ENCODE assay signal across 19 cellular contexts in the genomic region with DNA sequence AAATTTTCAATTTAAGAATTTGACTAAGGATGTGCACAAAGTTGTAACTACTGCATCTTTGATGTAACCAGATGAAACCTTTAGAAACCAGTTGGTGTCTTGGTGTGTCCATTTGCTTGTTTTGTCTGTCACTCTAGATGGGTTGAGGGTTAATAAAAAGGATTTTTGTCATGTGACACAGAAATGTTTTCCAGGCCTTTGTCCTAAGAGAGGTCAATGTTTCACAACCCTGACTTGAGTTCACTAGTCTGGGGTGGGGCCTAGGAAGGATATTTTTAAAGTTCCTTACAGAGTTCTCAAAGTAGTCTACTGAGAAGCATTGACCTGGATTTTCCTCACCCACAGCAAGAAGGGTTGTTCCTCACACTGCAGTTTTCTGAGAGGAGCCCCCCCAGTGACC.
DNase-seq lines count a peak whose midpoint lies in the region; ATAC-seq, FAIRE-seq and TF ChIP-seq lines count a peak whose summit lies in the region.
"Had no signal": no experiment of that assay in that cellular context is flagged by ENCODE, and none has a peak within 500 bp of the region (broad histone marks: within the 10 kb centered on the region; RNA-seq: fewer than 3 reads in every experiment).

No MANE protein-coding gene starts in this region.

- DNase-seq in Right ventricle myocardium superior (no peak), right atrium auricular region (ENCODE audit: low spot score) (no peak), K562 (ENCODE audit: extremely low read depth in 1 of 4, low spot score in 3 of 4) (no peak), left lobe of liver (ENCODE audit: low spot score) (no peak), NCI-H526 treated with DMSO at 0.1 percent for 48 hours (lab: John Stamatoyannopoulos, UW) (no peak), DMS79 (lab: John Stamatoyannopoulos, UW) (no peak)
- DNase-seq: CD4-positive, alpha-beta memory T cell; DMS153; DMS79 treated with DMSO at 0.1 percent for 48 hours; GF-D8; HCEC 1CT had no signal

- H3K79me2 ChIP-seq in ACC112 (ENCODE audit: control insufficient read depth, insufficient read depth, low read length, unreplicated experiment) (no peaks in the 10 kb centered on the region), K562 (ENCODE audit: control insufficient read depth, insufficient read depth, low read length) (no peaks in the 10 kb centered on the region)

- H4K20me1 ChIP-seq in K562 (replicated peaks; ENCODE audit: control insufficient read depth, insufficient read depth, low read length): no peaks in the 10 kb centered on the region
- H4K20me1 ChIP-seq: BLaER1 had no signal

- H3K4me3 ChIP-seq in right atrium auricular region (no peak overlapping the region), ACC112 (ENCODE audit: low read depth, low read length) (peak overlapping the region; percentile 19; the same call in 1 of the 2 replicates), K562 (no peak overlapping the region)
- H3K4me3 ChIP-seq: A549, BLaER1, GM23338 had no signal

- H3K27ac ChIP-seq in right atrium auricular region (no peak overlapping the region), ACC112 (ENCODE audit: low read depth, low read length) (no peak overlapping the region), K562 (ENCODE audit: extremely low read depth, low read depth, low read length) (no peak overlapping the region)
- H3K27ac ChIP-seq: 22Rv1, A549, BLaER1, HL-60 had no signal

- H3K9me3 ChIP-seq in right atrium auricular region: no peaks in the 10 kb centered on the region
- H3K9me3 ChIP-seq in K562 (replicated peaks; ENCODE audit: control insufficient read depth, insufficient read depth, low read depth, low read length): no peaks in the 10 kb centered on the region
- H3K9me3 ChIP-seq: A549, BLaER1 had no signal

- no peak for TF ChIP-seq POLR2A in K562 (conservative IDR thresholded peaks at IDR 0.05)

- no peaks in the 10 kb centered on the region for H3K36me3 ChIP-seq in right atrium auricular region
- H3K36me3 ChIP-seq in ACC112 (ENCODE audit: insufficient read depth, low read length): no peaks in the 10 kb centered on the region
- no peaks in the 10 kb centered on the region for H3K36me3 ChIP-seq in K562 (ENCODE audit: control insufficient read depth, insufficient read depth, low read length)
- H3K36me3 ChIP-seq: BLaER1 had no signal

- BruUV-seq in K562 (replicated peaks; lab: Mats Ljungman, UMichigan): no TSS peak

- H2AFZ ChIP-seq in ACC112 (ENCODE audit: low read length, unreplicated experiment) (no peak overlapping the region), K562 (ENCODE audit: low read depth, low read length) (no peak overlapping the region)
- H2AFZ ChIP-seq: GM23338 had no signal

- H3K27me3 ChIP-seq in right atrium auricular region (no peaks in the 10 kb centered on the region), ACC112 (ENCODE audit: insufficient read depth, low read length) (no peaks in the 10 kb centered on the region), K562 (ENCODE audit: control insufficient read depth in 2 of 2, insufficient read depth in 2 of 2, low read length in 2 of 2) (peaks cover 7 to 9% of the 10 kb centered on the region in 2 experiments; a peak in 4 of 5 replicates)
- H3K27me3 ChIP-seq: BLaER1 had no signal

- H3K9ac ChIP-seq in K562 (ENCODE audit: insufficient read depth in 1 of 2, low read depth in 2 of 2, low read length in 2 of 2): no peak overlapping the region
- H3K9ac ChIP-seq: BLaER1 had no signal

- intact Hi-C loops in Right ventricle myocardium superior (cut with DNase I): no loop called here
- intact Hi-C loops in K562 (cut with micrococcal nuclease): no loop called here

- no peak overlapping the region for H3K4me2 ChIP-seq in K562 (ENCODE audit: insufficient read depth, low read length)
- H3K4me2 ChIP-seq: A549, BLaER1, GM23338 had no signal

- TF ChIP-seq CTCF in right atrium auricular region (IDR thresholded peaks at IDR 0.05) (no peak), K562 (IDR thresholded peaks at IDR 0.05 in 2 of 3, conservative IDR thresholded peaks at IDR 0.05 in 1 of 3; ENCODE audit: insufficient read depth in 2 of 3, low read depth in 1 of 3, low read length in 3 of 3) (no peak)

- CTCF ChIA-PET in K562 (lab: Yijun Ruan, JAX; ENCODE audit: low intra/inter-chr PET ratio): no interaction called here

- no peak for TF ChIP-seq EP300 in K562 (IDR thresholded peaks at IDR 0.05; ENCODE audit: low read length)

- TF ChIP-seq RAD21 in K562 (CRISPR knock-in tag; conservative IDR thresholded peaks at IDR 0.05 in 1 of 2, IDR thresholded peaks at IDR 0.05 in 1 of 2): no peak

- ATAC-seq in Right ventricle myocardium superior (ENCODE audit: poor library complexity) (peak; percentile 46), K562 (no peak), left lobe of liver (peak; percentile 45), HG03095 (IDR thresholded peaks at IDR 0.05; ENCODE audit: unreplicated experiment) (no peak)
- ATAC-seq: A549, GM23338 had no signal

- H3K4me1 ChIP-seq in right atrium auricular region (peaks cover 0 to 5% of the 10 kb centered on the region in 2 donors), ACC112 (ENCODE audit: control insufficient read depth, insufficient read depth, low read length, unreplicated experiment) (peaks cover 22% of the 10 kb centered on the region), K562 (replicated peaks in 1 of 2; ENCODE audit: control insufficient read depth in 2 of 2, insufficient read depth in 2 of 2, low read length in 2 of 2) (no peaks in the 10 kb centered on the region)
- H3K4me1 ChIP-seq: BLaER1 had no signal

- no peak for FAIRE-seq in K562 (lab: Jason Lieb, UNC)
- FAIRE-seq: A549, H54 had no signal

- H3K9me1 ChIP-seq in K562 (ENCODE audit: control insufficient read depth, insufficient read depth, low read length): no peaks in the 10 kb centered on the region

- POLR2A ChIA-PET in K562 (lab: Yijun Ruan, JAX): no interaction called here

- in situ Hi-C loops in K562 (cut with MboI): no loop called here

TF ChIP-seq in K562, 482 proteins besides CTCF, POLR2A, EP300 and RAD21:
- TF ChIP-seq FOXJ3 (CRISPR knock-in tag; IDR thresholded peaks at IDR 0.05) (no peak), CSDE1 (IDR thresholded peaks at IDR 0.05) (no peak), KDM2B (CRISPR knock-in tag; IDR thresholded peaks at IDR 0.05) (no peak), ZNF583 (CRISPR knock-in tag; IDR thresholded peaks at IDR 0.05) (no peak), MYNN (IDR thresholded peaks at IDR 0.05) (no peak), MYNN (CRISPR knock-in tag; IDR thresholded peaks at IDR 0.05) (no peak), NONO (IDR thresholded peaks at IDR 0.05; ENCODE audit: low read depth in 2 of 2, low read length in 1 of 2) (no peak)
- TF ChIP-seq, protein P1, sequence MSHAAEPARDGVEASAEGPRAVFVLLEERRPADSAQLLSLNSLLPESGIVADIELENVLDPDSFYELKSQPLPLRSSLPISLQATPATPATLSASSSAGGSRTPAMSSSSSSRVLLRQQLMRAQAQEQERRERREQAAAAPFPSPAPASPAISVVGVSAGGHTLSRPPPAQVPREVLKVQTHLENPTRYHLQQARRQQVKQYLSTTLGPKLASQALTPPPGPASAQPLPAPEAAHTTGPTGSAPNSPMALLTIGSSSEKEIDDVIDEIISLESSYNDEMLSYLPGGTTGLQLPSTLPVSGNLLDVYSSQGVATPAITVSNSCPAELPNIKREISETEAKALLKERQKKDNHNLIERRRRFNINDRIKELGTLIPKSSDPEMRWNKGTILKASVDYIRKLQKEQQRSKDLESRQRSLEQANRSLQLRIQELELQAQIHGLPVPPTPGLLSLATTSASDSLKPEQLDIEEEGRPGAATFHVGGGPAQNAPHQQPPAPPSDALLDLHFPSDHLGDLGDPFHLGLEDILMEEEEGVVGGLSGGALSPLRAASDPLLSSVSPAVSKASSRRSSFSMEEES (CRISPR knock-in tag; IDR thresholded peaks at IDR 0.05): peak; percentile 60
- TF ChIP-seq, protein P2, sequence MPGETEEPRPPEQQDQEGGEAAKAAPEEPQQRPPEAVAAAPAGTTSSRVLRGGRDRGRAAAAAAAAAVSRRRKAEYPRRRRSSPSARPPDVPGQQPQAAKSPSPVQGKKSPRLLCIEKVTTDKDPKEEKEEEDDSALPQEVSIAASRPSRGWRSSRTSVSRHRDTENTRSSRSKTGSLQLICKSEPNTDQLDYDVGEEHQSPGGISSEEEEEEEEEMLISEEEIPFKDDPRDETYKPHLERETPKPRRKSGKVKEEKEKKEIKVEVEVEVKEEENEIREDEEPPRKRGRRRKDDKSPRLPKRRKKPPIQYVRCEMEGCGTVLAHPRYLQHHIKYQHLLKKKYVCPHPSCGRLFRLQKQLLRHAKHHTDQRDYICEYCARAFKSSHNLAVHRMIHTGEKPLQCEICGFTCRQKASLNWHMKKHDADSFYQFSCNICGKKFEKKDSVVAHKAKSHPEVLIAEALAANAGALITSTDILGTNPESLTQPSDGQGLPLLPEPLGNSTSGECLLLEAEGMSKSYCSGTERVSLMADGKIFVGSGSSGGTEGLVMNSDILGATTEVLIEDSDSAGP (CRISPR knock-in tag; IDR thresholded peaks at IDR 0.05): no peak

Comparison
In these comparisons a context has a peak if more than half of its experiments do, and no peak if none do; other contexts are left out.
1. ATAC-seq: peak in Right ventricle myocardium superior (single experiment) and left lobe of liver (single experiment); none in K562 (single experiment) and HG03095 (single experiment).